Comparison of ENCODE assay signal across 10 cellular contexts in the genomic region with DNA sequence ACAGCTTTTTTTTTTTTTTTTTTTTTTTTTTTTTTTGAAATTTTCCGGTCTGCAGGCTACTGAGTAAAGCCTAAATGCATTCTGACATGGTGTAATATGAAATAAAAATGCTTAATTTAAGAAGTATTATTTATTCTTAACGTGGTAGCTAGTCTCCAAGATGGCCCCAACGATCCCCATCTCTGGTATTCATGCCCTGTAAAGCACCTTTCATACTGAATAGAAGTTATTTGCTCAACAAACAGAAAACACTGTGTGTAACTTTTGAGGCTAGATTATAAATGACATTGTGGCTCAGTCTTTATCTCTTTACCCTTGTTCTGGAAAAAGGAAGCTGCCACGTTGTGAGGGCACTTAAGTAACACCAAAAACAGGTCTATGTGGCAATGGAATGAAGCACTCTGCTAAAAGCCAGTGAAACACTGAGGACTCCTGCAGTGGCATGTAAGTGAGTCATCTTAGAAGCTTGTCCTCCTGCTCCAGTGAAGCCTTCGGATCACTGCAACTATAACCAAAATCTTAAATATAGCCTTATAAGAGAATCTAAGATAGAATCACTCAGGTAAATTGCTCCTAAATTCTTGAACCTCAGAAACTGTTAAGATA.
DNase-seq lines count a peak whose midpoint lies in the region; ATAC-seq and TF ChIP-seq lines count a peak whose summit lies in the region.
"Had no signal": no experiment of that assay in that cellular context is flagged by ENCODE, and none has a peak within 500 bp of the region (broad histone marks: within the 10 kb centered on the region; RNA-seq: fewer than 3 reads in every experiment).

No MANE protein-coding gene starts in this region.

- no peak overlapping the region for H3K4me3 Mint-ChIP-seq in activated naive CD4-positive, alpha-beta T cell treated with anti-CD3 and anti-CD28 coated beads, Interleukin-2, amount 10 ng/mL, durations not matched to agents 7 days and 5 days

- peak; percentile 84 for ATAC-seq in PC-3
- ATAC-seq in HG02588 (IDR thresholded peaks at IDR 0.05; ENCODE audit: unreplicated experiment): no peak
- ATAC-seq: mucosa of descending colon had no signal

- no peaks in the 10 kb centered on the region for H3K4me1 Mint-ChIP-seq in activated naive CD4-positive, alpha-beta T cell treated with anti-CD3 and anti-CD28 coated beads, Interleukin-2, amount 10 ng/mL, durations not matched to agents 7 days and 5 days

- no peaks in the 10 kb centered on the region for H4K20me1 ChIP-seq in PC-3 (ENCODE audit: low read length)

- H3K27me3 ChIP-seq in PC-3 (ENCODE audit: low read length): no peaks in the 10 kb centered on the region

- TF ChIP-seq CTCF in PC-3 (conservative IDR thresholded peaks at IDR 0.05; ENCODE audit: low read depth, low read length): no peak
- no peak for TF ChIP-seq CTCF in retinal pigment epithelial cell (conservative IDR thresholded peaks at IDR 0.05; ENCODE audit: low read depth, low read length)

- POLR2A ChIA-PET in PC-3 (lab: Charles Lee; ENCODE audit: unreplicated experiment): no interaction called here

- no peaks in the 10 kb centered on the region for H3F3A ChIP-seq in PC-3 (ENCODE audit: low read length, unreplicated experiment)

- no peaks in the 10 kb centered on the region for H3K4me1 ChIP-seq in PC-3 (ENCODE audit: insufficient read depth, low read length)

- H3K27ac ChIP-seq in PC-3 (ENCODE audit: low read length): no peak overlapping the region
- peak overlapping the region; percentile 25 for H3K27ac ChIP-seq in epithelial cell of prostate

- no peak overlapping the region for H3K27ac Mint-ChIP-seq in activated naive CD4-positive, alpha-beta T cell treated with anti-CD3 and anti-CD28 coated beads, Interleukin-2, amount 10 ng/mL, durations not matched to agents 7 days and 5 days

- H3K9me3 Mint-ChIP-seq in activated naive CD4-positive, alpha-beta T cell treated with anti-CD3 and anti-CD28 coated beads, Interleukin-2, amount 10 ng/mL, durations not matched to agents 7 days and 5 days: peaks cover 9% of the 10 kb centered on the region

- intact Hi-C loops in PC-3 (cut with micrococcal nuclease): no loop called here

- no peaks in the 10 kb centered on the region for H3K36me3 Mint-ChIP-seq in activated naive CD4-positive, alpha-beta T cell treated with anti-CD3 and anti-CD28 coated beads, Interleukin-2, amount 10 ng/mL, durations not matched to agents 7 days and 5 days

- H3K79me2 ChIP-seq in PC-3 (ENCODE audit: low read length): no peaks in the 10 kb centered on the region

- peak; percentile 83 for DNase-seq in HCEC 1CT
- peak; percentile 40 for DNase-seq in PC-3
- DNase-seq in epithelial cell of prostate (ENCODE audit: low read depth, low spot score): peak; percentile 53
- DNase-seq in retinal pigment epithelial cell (ENCODE audit: low read depth): peak; percentile 24
- DNase-seq in stimulated activated naive CD4-positive, alpha-beta T cell treated with Interleukin-2 at 50 U/mL for 16 hours (lab: John Stamatoyannopoulos, UW): no peak
- DNase-seq in activated naive CD4-positive, alpha-beta T cell treated with anti-CD3 and anti-CD28 coated beads, Interleukin-2, amount 10 ng/mL, durations not matched to agents 7 days and 5 days: no peak
- DNase-seq: activated CD8-positive, alpha-beta memory T cell treated with anti-CD3 and anti-CD28 coated beads, Interleukin-2, amount 50 U/mL, for 48 hours; mucosa of descending colon had no signal

- no peak overlapping the region for H2AFZ ChIP-seq in PC-3 (ENCODE audit: low read length)

- no peak overlapping the region for H3K4me3 ChIP-seq in PC-3 (ENCODE audit: low read length)
- H3K4me3 ChIP-seq in retinal pigment epithelial cell (ENCODE audit: low read length): no peak overlapping the region
- H3K4me3 ChIP-seq: HAP-1, mucosa of descending colon had no signal

- H3K27me3 Mint-ChIP-seq in activated naive CD4-positive, alpha-beta T cell treated with anti-CD3 and anti-CD28 coated beads, Interleukin-2, amount 10 ng/mL, durations not matched to agents 7 days and 5 days: no peaks in the 10 kb centered on the region

- no peak overlapping the region for H3K4me2 ChIP-seq in PC-3 (ENCODE audit: low read length)

- CTCF ChIA-PET in PC-3 (lab: Charles Lee): no interaction called here
- CTCF ChIA-PET in activated naive CD4-positive, alpha-beta T cell treated with anti-CD3 and anti-CD28 coated beads, Interleukin-2, amount 10 ng/mL, durations not matched to agents 7 days and 5 days (lab: Charles Lee): no interaction called here

- BruUV-seq in PC-3 (replicated peaks; lab: Mats Ljungman, UMichigan): no TSS peak

- no peaks in the 10 kb centered on the region; the same call in 1 of the 2 replicates for H3K36me3 ChIP-seq in PC-3 (ENCODE audit: low read depth, low read length)

- no peaks in the 10 kb centered on the region for H3K9me3 ChIP-seq in PC-3 (ENCODE audit: low read length)

- no peaks in the 10 kb centered on the region for H3K9me2 ChIP-seq in PC-3 (replicated peaks; ENCODE audit: low read length)

- H3K9ac ChIP-seq in PC-3 (ENCODE audit: low read length): no peak overlapping the region

Comparison
In these comparisons a context has a peak if more than half of its experiments do, and no peak if none do; other contexts are left out.
1. DNase-seq: peak in HCEC 1CT (single experiment), PC-3 (single experiment), epithelial cell of prostate (single experiment) and retinal pigment epithelial cell (single experiment); none in stimulated activated naive CD4-positive, alpha-beta T cell treated with Interleukin-2 at 50 U/mL for 16 hours (single experiment) and activated naive CD4-positive, alpha-beta T cell treated with anti-CD3 and anti-CD28 coated beads, Interleukin-2, amount 10 ng/mL, durations not matched to agents 7 days and 5 days (single experiment).